10 cellular contexts compared by ENCODE assay signal in the genomic region with DNA sequence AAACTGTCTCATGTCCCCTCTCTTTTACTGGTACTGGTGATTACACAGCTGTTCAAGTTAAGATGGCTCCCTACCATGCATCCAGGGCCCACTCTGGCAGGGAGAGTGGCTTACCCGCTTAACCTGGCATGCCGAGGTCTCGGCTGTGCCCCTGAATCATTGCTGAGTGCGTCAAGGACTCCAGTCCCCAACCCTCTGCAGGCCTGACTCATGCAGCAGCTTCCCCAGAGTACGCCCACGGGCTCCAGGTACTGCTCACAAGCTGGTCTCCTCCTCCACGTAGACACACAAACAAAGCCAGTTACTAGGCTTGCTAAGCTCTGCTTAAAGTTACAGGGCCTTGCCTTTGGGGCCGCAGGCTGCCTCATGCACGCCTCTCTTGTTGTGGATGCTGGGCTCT.
A peak's percentile ranks its signal among the peaks of the same experiment; 100 is the strongest.
DNase-seq lines count a peak whose midpoint lies in the region; ATAC-seq and TF ChIP-seq lines count a peak whose summit lies in the region.
"Had no signal": no experiment of that assay in that cellular context is flagged by ENCODE, and none has a peak within 500 bp of the region (broad histone marks: within the 10 kb centered on the region; RNA-seq: fewer than 3 reads in every experiment).

No MANE protein-coding gene starts in this region.

- POLR2A ChIA-PET in T-cell (lab: Charles Lee), result no interaction called here

- TF ChIP-seq POLR2A in ovary (IDR thresholded peaks at IDR 0.05), result no peak
- TF ChIP-seq POLR2A in prostate gland (IDR thresholded peaks at IDR 0.05), result no peak

- H3K4me1 ChIP-seq in ovary (ENCODE audit: insufficient read depth), result no peaks in the 10 kb centered on the region
- H3K4me1 ChIP-seq in prostate gland (replicated peaks), result no peaks in the 10 kb centered on the region

- peaks cover 15 to 25% (median 24%) of the 10 kb centered on the region in 3 donors for H3K4me1 Mint-ChIP-seq in T-cell
- H3K4me1 Mint-ChIP-seq in activated naive CD8-positive, alpha-beta T cell treated with anti-CD3 and anti-CD28 coated beads, Interleukin-2, amount 50 U/mL, for 24 hours, result peaks cover 47% of the 10 kb centered on the region

- TF ChIP-seq CTCF in AG09309 (IDR thresholded peaks at IDR 0.05; ENCODE audit: control insufficient read depth, insufficient read depth, low read depth, low read length, missing control alignments) (no peak), ovary (IDR thresholded peaks at IDR 0.05) (no peak), prostate gland (IDR thresholded peaks at IDR 0.05) (no peak)

- no peak for TF ChIP-seq EP300 in ovary (IDR thresholded peaks at IDR 0.05)

- peak overlapping the region; percentile 75 to 86 for H3K27ac Mint-ChIP-seq in T-cell
- peak overlapping the region; percentile 98 for H3K27ac Mint-ChIP-seq in activated naive CD8-positive, alpha-beta T cell treated with anti-CD3 and anti-CD28 coated beads, Interleukin-2, amount 50 U/mL, for 24 hours

- WGBS in ovary, 3 donors, result 66 to 73% (median 73%) methylated on average over 9 of the region's 9 CpGs
- 84% methylated on average over 9 of the region's 9 CpGs for WGBS in prostate gland

- peaks cover 6 to 12% (median 7%) of the 10 kb centered on the region in 3 donors for H3K9me3 Mint-ChIP-seq in T-cell
- peaks cover 21% of the 10 kb centered on the region for H3K9me3 Mint-ChIP-seq in activated naive CD8-positive, alpha-beta T cell treated with anti-CD3 and anti-CD28 coated beads, Interleukin-2, amount 50 U/mL, for 24 hours

- intact Hi-C loops in ovary (cut with DNase I), result no loop called here
- intact Hi-C loops in prostate gland (cut with DNase I), result no loop called here

- H3K36me3 Mint-ChIP-seq in T-cell, result peaks cover 4% of the 10 kb centered on the region
- peaks cover 14% of the 10 kb centered on the region for H3K36me3 Mint-ChIP-seq in activated naive CD8-positive, alpha-beta T cell treated with anti-CD3 and anti-CD28 coated beads, Interleukin-2, amount 50 U/mL, for 24 hours (ENCODE audit: low read depth)

- DNase-seq in AG09309 (ENCODE audit: low read depth) (peak; percentile 56), T-cell (peak in 16 of 34 experiments; percentile 1 to 45 (median 10)), ovary (peak in 3 of 5 donors; percentile 23 to 41 (median 40)), prostate gland (ENCODE audit: low spot score) (no peak), NCI-H1694 treated with DMSO at 0.1 percent for 48 hours (lab: John Stamatoyannopoulos, UW) (no peak), GF-D8 (lab: John Stamatoyannopoulos, UW) (no peak)
- DNase-seq in activated naive CD8-positive, alpha-beta T cell treated with anti-CD3 and anti-CD28 coated beads, Interleukin-2, amount 50 U/mL, for 24 hours, result peak; percentile 85
- DNase-seq: DMS79 had no signal

- H3K27me3 ChIP-seq in ovary (no peaks in the 10 kb centered on the region), prostate gland (replicated peaks; ENCODE audit: insufficient read depth) (no peaks in the 10 kb centered on the region)

- H3K4me3 ChIP-seq in AG09309 (ENCODE audit: control insufficient read depth, low read depth, low read length) (no peak overlapping the region), ovary (no peak overlapping the region), prostate gland (no peak overlapping the region)

- H3K9me3 ChIP-seq in ovary, result no peaks in the 10 kb centered on the region
- no peaks in the 10 kb centered on the region for H3K9me3 ChIP-seq in prostate gland

- no peaks in the 10 kb centered on the region for H3K27me3 Mint-ChIP-seq in T-cell
- no peaks in the 10 kb centered on the region for H3K27me3 Mint-ChIP-seq in activated naive CD8-positive, alpha-beta T cell treated with anti-CD3 and anti-CD28 coated beads, Interleukin-2, amount 50 U/mL, for 24 hours

- H3K36me3 ChIP-seq in ovary, result no peaks in the 10 kb centered on the region
- H3K36me3 ChIP-seq in prostate gland, result no peaks in the 10 kb centered on the region

- H3K27ac ChIP-seq in ovary, result no peak overlapping the region
- H3K27ac ChIP-seq in prostate gland, result no peak overlapping the region
- H3K27ac ChIP-seq: HL-60 had no signal

- ATAC-seq in T-cell (replicated peaks in 1 of 4) (peak; percentile 58 to 89 (median 84)), GM21447 (IDR thresholded peaks at IDR 0.05; ENCODE audit: unreplicated experiment) (no peak)
- peak; percentile 92 for ATAC-seq in activated naive CD8-positive, alpha-beta T cell treated with anti-CD3 and anti-CD28 coated beads, Interleukin-2, amount 50 U/mL, for 24 hours

- peak overlapping the region in 1 of 3 donors; percentile 15 for H3K4me3 Mint-ChIP-seq in T-cell
- H3K4me3 Mint-ChIP-seq in activated naive CD8-positive, alpha-beta T cell treated with anti-CD3 and anti-CD28 coated beads, Interleukin-2, amount 50 U/mL, for 24 hours, result peak overlapping the region; percentile 65

- CTCF ChIA-PET in T-cell (lab: Charles Lee), result no interaction called here

Comparison
In these comparisons a context has a peak if more than half of its experiments do, and no peak if none do; other contexts are left out.
1. DNase-seq: peak in AG09309 (single experiment), activated naive CD8-positive, alpha-beta T cell treated with anti-CD3 and anti-CD28 coated beads, Interleukin-2, amount 50 U/mL, for 24 hours (single experiment) and ovary (3 of 5); none in prostate gland (single experiment), NCI-H1694 treated with DMSO at 0.1 percent for 48 hours (single experiment) and GF-D8 (single experiment).